In genomic region chr4:169080970-169081369, GRCh38 we compare ENCODE assay signal across 9 cellular contexts.
DNase-seq lines count a peak whose midpoint lies in the region; ATAC-seq and TF ChIP-seq lines count a peak whose summit lies in the region.
"Had no signal": no experiment of that assay in that cellular context is flagged by ENCODE, and none has a peak within 500 bp of the region (broad histone marks: within the 10 kb centered on the region; RNA-seq: fewer than 3 reads in every experiment).

No MANE protein-coding gene starts in this region.

- intact Hi-C loops in heart left ventricle (cut with DNase I) = no loop called here
- intact Hi-C loops in stomach (cut with DNase I; ENCODE audit: low total_unique reads) = no loop called here

- WGBS in heart left ventricle, 4 donors = 35 to 47% (median 36%) methylated on average over 2 of the region's 2 CpGs
- 7 to 24% (median 12%) methylated on average over 2 of the region's 2 CpGs for WGBS in stomach, 5 donors

- no peaks in the 10 kb centered on the region for H3K9me3 ChIP-seq in heart left ventricle
- no peaks in the 10 kb centered on the region for H3K9me3 ChIP-seq in stomach

- H3K27ac ChIP-seq in heart left ventricle = peak overlapping the region; percentile 48 to 90 (median 70)
- peak overlapping the region in 4 of 5 donors; percentile 50 to 70 (median 68) for H3K27ac ChIP-seq in stomach
- H3K27ac ChIP-seq: KMS-11 had no signal

- no peak for TF ChIP-seq POLR2A in heart left ventricle (IDR thresholded peaks at IDR 0.05)
- no peak for TF ChIP-seq POLR2A in stomach (IDR thresholded peaks at IDR 0.05)

- H3K4me1 ChIP-seq in heart left ventricle = peaks cover 0 to 29% (median 15%) of the 10 kb centered on the region in 12 donors
- peaks cover 10 to 30% (median 20%) of the 10 kb centered on the region in 4 donors for H3K4me1 ChIP-seq in stomach

- peak; percentile 27 for DNase-seq in OCI-M1 (lab: John Stamatoyannopoulos, UW)
- DNase-seq in heart left ventricle = peak in 3 of 5 donors; percentile 50 to 65 (median 63)
- DNase-seq in stomach = no peak
- no peak for DNase-seq in NCI-H2081 (lab: John Stamatoyannopoulos, UW)
- DNase-seq in activated CD8-positive, alpha-beta memory T cell treated with anti-CD3 and anti-CD28 coated beads, Interleukin-2, amount 50 U/mL, for 48 hours = no peak
- DNase-seq in activated T-cell treated with anti-CD3 and anti-CD28 coated beads, Interleukin-2, amount 50 U/mL, for 48 hours = no peak

- TF ChIP-seq EP300 in stomach (IDR thresholded peaks at IDR 0.05) = no peak

- peak; percentile 0 for ATAC-seq in GM19397 (IDR thresholded peaks at IDR 0.05; ENCODE audit: unreplicated experiment)
- peak; percentile 40 to 65 (median 52) for ATAC-seq in heart left ventricle
- ATAC-seq in GM19035 (IDR thresholded peaks at IDR 0.05; ENCODE audit: unreplicated experiment) = no peak

- no peak for TF ChIP-seq CTCF in heart left ventricle (IDR thresholded peaks at IDR 0.05)
- TF ChIP-seq CTCF in stomach (IDR thresholded peaks at IDR 0.05) = no peak

- H3K4me3 ChIP-seq in heart left ventricle (peak overlapping the region in 4 of 12 donors; percentile 13 to 32 (median 29)), stomach (peak overlapping the region in 1 of 4 donors; percentile 25)

- no peaks in the 10 kb centered on the region for H3K36me3 ChIP-seq in heart left ventricle
- H3K36me3 ChIP-seq in stomach = peaks cover 0 to 5% (median under 1%) of the 10 kb centered on the region in 4 donors

- H3K27me3 ChIP-seq in heart left ventricle (no peaks in the 10 kb centered on the region), stomach (no peaks in the 10 kb centered on the region)

Comparison
In these comparisons a context has a peak if more than half of its experiments do, and no peak if none do; other contexts are left out.
1. DNase-seq: peak in OCI-M1 (single experiment) and heart left ventricle (3 of 5); none in stomach (single experiment), NCI-H2081 (0 of 2), activated CD8-positive, alpha-beta memory T cell treated with anti-CD3 and anti-CD28 coated beads, Interleukin-2, amount 50 U/mL, for 48 hours (single experiment) and activated T-cell treated with anti-CD3 and anti-CD28 coated beads, Interleukin-2, amount 50 U/mL, for 48 hours (0 of 2).